1 cellular context compared by ENCODE assay signal in the genomic region with DNA sequence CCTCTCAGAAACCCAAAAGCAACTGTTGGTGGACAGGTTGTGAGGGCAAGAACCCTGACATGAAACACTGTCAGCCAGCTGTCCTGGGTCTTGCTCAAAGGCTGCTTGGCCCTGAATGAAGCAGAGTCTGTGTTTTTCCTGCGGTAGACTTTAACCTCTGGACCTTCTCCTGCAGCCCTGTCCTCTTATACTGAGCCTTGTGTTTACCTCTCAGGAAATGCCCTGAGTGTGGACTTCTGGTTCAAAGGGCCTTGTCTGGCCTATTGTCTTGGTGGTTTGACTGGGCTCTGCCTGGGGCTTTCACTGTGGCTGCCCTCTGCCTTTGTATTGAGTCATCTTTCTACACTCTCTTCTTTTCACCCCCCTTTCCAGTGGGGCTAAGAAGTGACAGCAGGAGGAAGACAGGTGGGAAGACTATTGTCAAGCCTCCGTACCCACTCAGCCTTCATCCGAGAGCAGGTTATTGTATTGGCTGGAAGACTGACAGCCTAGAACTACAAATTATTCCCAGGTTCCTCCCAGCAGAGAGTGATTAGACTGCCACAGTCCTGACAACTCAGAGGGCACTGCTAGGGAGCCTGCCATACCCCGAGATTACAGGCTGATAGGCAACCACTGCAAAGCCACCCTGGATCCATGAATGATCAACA.
TF ChIP-seq lines count a peak whose summit lies in the region.

No MANE protein-coding gene starts in this region.

TF ChIP-seq in HepG2, 621 proteins besides CTCF, POLR2A, EP300 and RAD21 (continued from another document and continues in another):
- TF ChIP-seq MAF1 (CRISPR knock-in tag; IDR thresholded peaks at IDR 0.05; ENCODE audit: borderline replicate concordance) (no peak), ZNF510 (CRISPR knock-in tag; IDR thresholded peaks at IDR 0.05; ENCODE audit: low read depth) (0 out of 2 replicates have a peak, but pooled peaks have one; percentile 42), ZFP36L2 (CRISPR knock-in tag; IDR thresholded peaks at IDR 0.05) (no peak), HOXA7 (CRISPR knock-in tag; IDR thresholded peaks at IDR 0.05) (no peak), ZNF33A (CRISPR knock-in tag; IDR thresholded peaks at IDR 0.05; ENCODE audit: borderline replicate concordance) (no peak), RFX1 (IDR thresholded peaks at IDR 0.05) (no peak), SALL1 (CRISPR knock-in tag; IDR thresholded peaks at IDR 0.05) (peak; percentile 88), MAFF (IDR thresholded peaks at IDR 0.05; ENCODE audit: low read depth, low read length) (no peak), CREB1 (IDR thresholded peaks at IDR 0.05) (no peak), CREB1 (CRISPR knock-in tag; IDR thresholded peaks at IDR 0.05) (peak; percentile 45; the same call in 1 of the 2 replicates), ZNF160 (CRISPR knock-in tag; IDR thresholded peaks at IDR 0.05) (no peak), ZNF564 (CRISPR knock-in tag; IDR thresholded peaks at IDR 0.05) (no peak), SKI (IDR thresholded peaks at IDR 0.05; ENCODE audit: partially characterized antibody) (peak; percentile 89), SNRNP70 (IDR thresholded peaks at IDR 0.05; ENCODE audit: low read depth, low read length) (no peak), NR1H2 (CRISPR knock-in tag; IDR thresholded peaks at IDR 0.05; ENCODE audit: borderline replicate concordance, low read depth) (no peak), ZNF234 (CRISPR knock-in tag; conservative IDR thresholded peaks at IDR 0.05) (no peak), ZNF619 (CRISPR knock-in tag; IDR thresholded peaks at IDR 0.05) (peak; percentile 64; the same call in 1 of the 2 replicates), NFE2L1 (CRISPR knock-in tag; IDR thresholded peaks at IDR 0.05; ENCODE audit: borderline replicate concordance) (no peak), ZBTB7A (CRISPR knock-in tag; IDR thresholded peaks at IDR 0.05) (no peak), RELA (CRISPR knock-in tag; IDR thresholded peaks at IDR 0.05) (no peak), ZNF260 (CRISPR knock-in tag; IDR thresholded peaks at IDR 0.05; ENCODE audit: borderline replicate concordance, low read depth) (no peak), HIVEP1 (CRISPR knock-in tag; IDR thresholded peaks at IDR 0.05) (no peak), MAFG (CRISPR knock-in tag; IDR thresholded peaks at IDR 0.05) (no peak), ZC3H13 (CRISPR knock-in tag; IDR thresholded peaks at IDR 0.05) (no peak), HOXA3 (CRISPR knock-in tag; IDR thresholded peaks at IDR 0.05) (peak; percentile 68), ZNF274 (CRISPR knock-in tag; IDR thresholded peaks at IDR 0.05) (no peak), SOX6 (IDR thresholded peaks at IDR 0.05) (no peak), SOX6 (CRISPR knock-in tag; IDR thresholded peaks at IDR 0.05) (peak; percentile 99), PPARG (CRISPR knock-in tag; conservative IDR thresholded peaks at IDR 0.05) (peak; percentile 88)
- TF ChIP-seq, protein P1, sequence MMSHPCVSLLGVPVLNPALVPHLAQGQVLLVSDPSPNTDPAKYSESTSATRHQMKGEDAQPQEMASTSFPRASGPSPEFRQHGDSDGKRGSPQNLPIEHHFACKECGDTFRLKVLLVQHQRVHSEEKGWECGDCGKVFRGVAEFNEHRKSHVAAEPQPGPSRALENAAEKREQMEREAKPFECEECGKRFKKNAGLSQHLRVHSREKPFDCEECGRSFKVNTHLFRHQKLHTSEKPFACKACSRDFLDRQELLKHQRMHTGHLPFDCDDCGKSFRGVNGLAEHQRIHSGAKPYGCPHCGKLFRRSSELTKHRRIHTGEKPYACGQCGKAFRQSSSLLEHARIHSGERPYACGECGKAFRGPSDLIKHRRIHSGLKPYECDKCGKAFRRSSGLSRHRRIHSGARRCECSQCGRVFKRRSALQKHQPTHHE (CRISPR knock-in tag; IDR thresholded peaks at IDR 0.05; ENCODE audit: borderline replicate concordance) = no peak
- TF ChIP-seq, protein P2, sequence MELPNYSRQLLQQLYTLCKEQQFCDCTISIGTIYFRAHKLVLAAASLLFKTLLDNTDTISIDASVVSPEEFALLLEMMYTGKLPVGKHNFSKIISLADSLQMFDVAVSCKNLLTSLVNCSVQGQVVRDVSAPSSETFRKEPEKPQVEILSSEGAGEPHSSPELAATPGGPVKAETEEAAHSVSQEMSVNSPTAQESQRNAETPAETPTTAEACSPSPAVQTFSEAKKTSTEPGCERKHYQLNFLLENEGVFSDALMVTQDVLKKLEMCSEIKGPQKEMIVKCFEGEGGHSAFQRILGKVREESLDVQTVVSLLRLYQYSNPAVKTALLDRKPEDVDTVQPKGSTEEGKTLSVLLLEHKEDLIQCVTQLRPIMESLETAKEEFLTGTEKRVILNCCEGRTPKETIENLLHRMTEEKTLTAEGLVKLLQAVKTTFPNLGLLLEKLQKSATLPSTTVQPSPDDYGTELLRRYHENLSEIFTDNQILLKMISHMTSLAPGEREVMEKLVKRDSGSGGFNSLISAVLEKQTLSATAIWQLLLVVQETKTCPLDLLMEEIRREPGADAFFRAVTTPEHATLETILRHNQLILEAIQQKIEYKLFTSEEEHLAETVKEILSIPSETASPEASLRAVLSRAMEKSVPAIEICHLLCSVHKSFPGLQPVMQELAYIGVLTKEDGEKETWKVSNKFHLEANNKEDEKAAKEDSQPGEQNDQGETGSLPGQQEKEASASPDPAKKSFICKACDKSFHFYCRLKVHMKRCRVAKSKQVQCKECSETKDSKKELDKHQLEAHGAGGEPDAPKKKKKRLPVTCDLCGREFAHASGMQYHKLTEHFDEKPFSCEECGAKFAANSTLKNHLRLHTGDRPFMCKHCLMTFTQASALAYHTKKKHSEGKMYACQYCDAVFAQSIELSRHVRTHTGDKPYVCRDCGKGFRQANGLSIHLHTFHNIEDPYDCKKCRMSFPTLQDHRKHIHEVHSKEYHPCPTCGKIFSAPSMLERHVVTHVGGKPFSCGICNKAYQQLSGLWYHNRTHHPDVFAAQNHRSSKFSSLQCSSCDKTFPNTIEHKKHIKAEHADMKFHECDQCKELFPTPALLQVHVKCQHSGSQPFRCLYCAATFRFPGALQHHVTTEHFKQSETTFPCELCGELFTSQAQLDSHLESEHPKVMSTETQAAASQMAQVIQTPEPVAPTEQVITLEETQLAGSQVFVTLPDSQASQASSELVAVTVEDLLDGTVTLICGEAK (IDR thresholded peaks at IDR 0.05) = no peak
- TF ChIP-seq, protein P2 (CRISPR knock-in tag; IDR thresholded peaks at IDR 0.05) = peak; percentile 47; the same call in 1 of the 2 replicates
- TF ChIP-seq, protein P3, sequence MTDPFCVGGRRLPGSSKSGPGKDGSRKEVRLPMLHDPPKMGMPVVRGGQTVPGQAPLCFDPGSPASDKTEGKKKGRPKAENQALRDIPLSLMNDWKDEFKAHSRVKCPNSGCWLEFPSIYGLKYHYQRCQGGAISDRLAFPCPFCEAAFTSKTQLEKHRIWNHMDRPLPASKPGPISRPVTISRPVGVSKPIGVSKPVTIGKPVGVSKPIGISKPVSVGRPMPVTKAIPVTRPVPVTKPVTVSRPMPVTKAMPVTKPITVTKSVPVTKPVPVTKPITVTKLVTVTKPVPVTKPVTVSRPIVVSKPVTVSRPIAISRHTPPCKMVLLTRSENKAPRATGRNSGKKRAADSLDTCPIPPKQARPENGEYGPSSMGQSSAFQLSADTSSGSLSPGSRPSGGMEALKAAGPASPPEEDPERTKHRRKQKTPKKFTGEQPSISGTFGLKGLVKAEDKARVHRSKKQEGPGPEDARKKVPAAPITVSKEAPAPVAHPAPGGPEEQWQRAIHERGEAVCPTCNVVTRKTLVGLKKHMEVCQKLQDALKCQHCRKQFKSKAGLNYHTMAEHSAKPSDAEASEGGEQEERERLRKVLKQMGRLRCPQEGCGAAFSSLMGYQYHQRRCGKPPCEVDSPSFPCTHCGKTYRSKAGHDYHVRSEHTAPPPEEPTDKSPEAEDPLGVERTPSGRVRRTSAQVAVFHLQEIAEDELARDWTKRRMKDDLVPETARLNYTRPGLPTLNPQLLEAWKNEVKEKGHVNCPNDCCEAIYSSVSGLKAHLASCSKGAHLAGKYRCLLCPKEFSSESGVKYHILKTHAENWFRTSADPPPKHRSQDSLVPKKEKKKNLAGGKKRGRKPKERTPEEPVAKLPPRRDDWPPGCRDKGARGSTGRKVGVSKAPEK (CRISPR knock-in tag; IDR thresholded peaks at IDR 0.05; ENCODE audit: borderline replicate concordance) = no peak
- TF ChIP-seq, protein P4, sequence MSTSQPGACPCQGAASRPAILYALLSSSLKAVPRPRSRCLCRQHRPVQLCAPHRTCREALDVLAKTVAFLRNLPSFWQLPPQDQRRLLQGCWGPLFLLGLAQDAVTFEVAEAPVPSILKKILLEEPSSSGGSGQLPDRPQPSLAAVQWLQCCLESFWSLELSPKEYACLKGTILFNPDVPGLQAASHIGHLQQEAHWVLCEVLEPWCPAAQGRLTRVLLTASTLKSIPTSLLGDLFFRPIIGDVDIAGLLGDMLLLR (CRISPR knock-in tag; IDR thresholded peaks at IDR 0.05) = no peak
- TF ChIP-seq, protein P5, sequence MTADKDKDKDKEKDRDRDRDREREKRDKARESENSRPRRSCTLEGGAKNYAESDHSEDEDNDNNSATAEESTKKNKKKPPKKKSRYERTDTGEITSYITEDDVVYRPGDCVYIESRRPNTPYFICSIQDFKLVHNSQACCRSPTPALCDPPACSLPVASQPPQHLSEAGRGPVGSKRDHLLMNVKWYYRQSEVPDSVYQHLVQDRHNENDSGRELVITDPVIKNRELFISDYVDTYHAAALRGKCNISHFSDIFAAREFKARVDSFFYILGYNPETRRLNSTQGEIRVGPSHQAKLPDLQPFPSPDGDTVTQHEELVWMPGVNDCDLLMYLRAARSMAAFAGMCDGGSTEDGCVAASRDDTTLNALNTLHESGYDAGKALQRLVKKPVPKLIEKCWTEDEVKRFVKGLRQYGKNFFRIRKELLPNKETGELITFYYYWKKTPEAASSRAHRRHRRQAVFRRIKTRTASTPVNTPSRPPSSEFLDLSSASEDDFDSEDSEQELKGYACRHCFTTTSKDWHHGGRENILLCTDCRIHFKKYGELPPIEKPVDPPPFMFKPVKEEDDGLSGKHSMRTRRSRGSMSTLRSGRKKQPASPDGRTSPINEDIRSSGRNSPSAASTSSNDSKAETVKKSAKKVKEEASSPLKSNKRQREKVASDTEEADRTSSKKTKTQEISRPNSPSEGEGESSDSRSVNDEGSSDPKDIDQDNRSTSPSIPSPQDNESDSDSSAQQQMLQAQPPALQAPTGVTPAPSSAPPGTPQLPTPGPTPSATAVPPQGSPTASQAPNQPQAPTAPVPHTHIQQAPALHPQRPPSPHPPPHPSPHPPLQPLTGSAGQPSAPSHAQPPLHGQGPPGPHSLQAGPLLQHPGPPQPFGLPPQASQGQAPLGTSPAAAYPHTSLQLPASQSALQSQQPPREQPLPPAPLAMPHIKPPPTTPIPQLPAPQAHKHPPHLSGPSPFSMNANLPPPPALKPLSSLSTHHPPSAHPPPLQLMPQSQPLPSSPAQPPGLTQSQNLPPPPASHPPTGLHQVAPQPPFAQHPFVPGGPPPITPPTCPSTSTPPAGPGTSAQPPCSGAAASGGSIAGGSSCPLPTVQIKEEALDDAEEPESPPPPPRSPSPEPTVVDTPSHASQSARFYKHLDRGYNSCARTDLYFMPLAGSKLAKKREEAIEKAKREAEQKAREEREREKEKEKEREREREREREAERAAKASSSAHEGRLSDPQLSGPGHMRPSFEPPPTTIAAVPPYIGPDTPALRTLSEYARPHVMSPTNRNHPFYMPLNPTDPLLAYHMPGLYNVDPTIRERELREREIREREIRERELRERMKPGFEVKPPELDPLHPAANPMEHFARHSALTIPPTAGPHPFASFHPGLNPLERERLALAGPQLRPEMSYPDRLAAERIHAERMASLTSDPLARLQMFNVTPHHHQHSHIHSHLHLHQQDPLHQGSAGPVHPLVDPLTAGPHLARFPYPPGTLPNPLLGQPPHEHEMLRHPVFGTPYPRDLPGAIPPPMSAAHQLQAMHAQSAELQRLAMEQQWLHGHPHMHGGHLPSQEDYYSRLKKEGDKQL (CRISPR knock-in tag; IDR thresholded peaks at IDR 0.05; ENCODE audit: low read depth) = no peak
- TF ChIP-seq, protein P6, sequence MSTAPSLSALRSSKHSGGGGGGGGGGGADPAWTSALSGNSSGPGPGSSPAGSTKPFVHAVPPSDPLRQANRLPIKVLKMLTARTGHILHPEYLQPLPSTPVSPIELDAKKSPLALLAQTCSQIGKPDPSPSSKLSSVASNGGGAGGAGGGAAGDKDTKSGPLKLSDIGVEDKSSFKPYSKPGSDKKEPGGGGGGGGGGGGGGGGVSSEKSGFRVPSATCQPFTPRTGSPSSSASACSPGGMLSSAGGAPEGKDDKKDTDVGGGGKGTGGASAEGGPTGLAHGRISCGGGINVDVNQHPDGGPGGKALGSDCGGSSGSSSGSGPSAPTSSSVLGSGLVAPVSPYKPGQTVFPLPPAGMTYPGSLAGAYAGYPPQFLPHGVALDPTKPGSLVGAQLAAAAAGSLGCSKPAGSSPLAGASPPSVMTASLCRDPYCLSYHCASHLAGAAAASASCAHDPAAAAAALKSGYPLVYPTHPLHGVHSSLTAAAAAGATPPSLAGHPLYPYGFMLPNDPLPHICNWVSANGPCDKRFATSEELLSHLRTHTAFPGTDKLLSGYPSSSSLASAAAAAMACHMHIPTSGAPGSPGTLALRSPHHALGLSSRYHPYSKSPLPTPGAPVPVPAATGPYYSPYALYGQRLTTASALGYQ (CRISPR knock-in tag; IDR thresholded peaks at IDR 0.05) = peak; percentile 60
- TF ChIP-seq, protein P7, sequence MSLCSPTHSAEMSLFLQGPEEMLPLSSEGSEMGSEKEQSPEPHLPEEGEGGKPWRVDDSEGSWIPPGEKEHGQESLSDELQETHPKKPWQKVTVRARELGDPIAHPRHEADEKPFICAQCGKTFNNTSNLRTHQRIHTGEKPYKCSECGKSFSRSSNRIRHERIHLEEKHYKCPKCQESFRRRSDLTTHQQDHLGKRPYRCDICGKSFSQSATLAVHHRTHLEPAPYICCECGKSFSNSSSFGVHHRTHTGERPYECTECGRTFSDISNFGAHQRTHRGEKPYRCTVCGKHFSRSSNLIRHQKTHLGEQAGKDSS (CRISPR knock-in tag; IDR thresholded peaks at IDR 0.05; ENCODE audit: borderline replicate concordance, low read depth) = peak; percentile 59; the same call in 1 of the 2 replicates
